In genomic region chr19:46469541-46470185, GRCh38 we compare ENCODE assay signal across 20 cellular contexts. TPM values are rescaled to one million over a fixed set of nuclear protein-coding genes. Genes with fewer than 3 reads are reported as not detected.
A peak's percentile ranks its signal among the peaks of the same experiment; 100 is the strongest.
DNase-seq lines count a peak whose midpoint lies in the region; TF ChIP-seq lines count a peak whose summit lies in the region.
"Had no signal": no experiment of that assay in that cellular context is flagged by ENCODE, and none has a peak within 500 bp of the region (broad histone marks: within the 10 kb centered on the region; RNA-seq: fewer than 3 reads in every experiment).

No MANE protein-coding gene starts in this region.

- H3K79me2 ChIP-seq in H9 (ENCODE audit: insufficient read depth, low read length) (no peaks in the 10 kb centered on the region), PC-9 (ENCODE audit: low read depth) (no peaks in the 10 kb centered on the region)

- DNase-seq in ascending aorta (ENCODE audit: low spot score in 2 of 2) (no peak), endodermal cell (no peak), sigmoid colon (peak; percentile 61), pons (ENCODE audit: low spot score) (no peak), H9 (no peak), PC-9 (no peak), T-helper 1 cell (no peak)
- DNase-seq: BE2C; Calu3; CD4-positive, alpha-beta memory T cell; GF-D8; GOT3; NCI-H1105; NCI-H2081; NCI-H2171 treated with DMSO at 0.1 percent for 48 hours; NCI-H446 treated with DMSO at 0.1 percent for 48 hours; NCI-H69; Peyer's patch had no signal

- H2AFZ ChIP-seq in H9 (ENCODE audit: low read length) (no peak overlapping the region), PC-9 (no peak overlapping the region)

- H2BK5ac ChIP-seq in H9 (ENCODE audit: insufficient read length, low read length) = no peak overlapping the region

- H3K9me3 ChIP-seq in BLaER1 treated with 17β-estradiol and CSF1 and Interleukin-3, amounts not matched to agents 10 nM and 100 nM (replicated peaks in 1 of 11) = no peaks in the 10 kb centered on the region
- H3K9me3 ChIP-seq in ascending aorta = no peaks in the 10 kb centered on the region
- H3K9me3 ChIP-seq in endodermal cell (ENCODE audit: control insufficient read depth, low read length) = no peaks in the 10 kb centered on the region
- H3K9me3 ChIP-seq in sigmoid colon = no peaks in the 10 kb centered on the region
- no peaks in the 10 kb centered on the region for H3K9me3 ChIP-seq in H9 (ENCODE audit: control insufficient read depth, low read depth, low read length)
- no peaks in the 10 kb centered on the region for H3K9me3 ChIP-seq in PC-9 (ENCODE audit: insufficient read depth, low read depth)
- H3K9me3 ChIP-seq: BE2C, Peyer's patch had no signal

- H3K23ac ChIP-seq in H9 (ENCODE audit: insufficient read length, low read depth, low read length) = no peak overlapping the region

- H3K56ac ChIP-seq in H9 (ENCODE audit: insufficient read length, low read depth, low read length) = no peak overlapping the region

- H3K9ac ChIP-seq in BLaER1 treated with 17β-estradiol and CSF1 and Interleukin-3, amounts not matched to agents 10 nM and 100 nM = peak overlapping the region in 2 of 11 experiments; percentile 29 to 62; a peak in 2 of 22 replicates
- H3K9ac ChIP-seq in endodermal cell (ENCODE audit: extremely low read depth, low read length, poor library complexity, severe bottlenecking) (no peak overlapping the region), H9 (ENCODE audit: extremely low read depth, insufficient read length, low read length) (no peak overlapping the region)

- H3K27ac ChIP-seq in BLaER1 treated with 17β-estradiol and CSF1 and Interleukin-3, amounts not matched to agents 10 nM and 100 nM = peak overlapping the region in 6 of 11 experiments; percentile 2 to 93 (median 90); a peak in 10 of 22 replicates
- peak overlapping the region; percentile 94 to 96 for H3K27ac ChIP-seq in ascending aorta
- no peak overlapping the region for H3K27ac ChIP-seq in endodermal cell (ENCODE audit: low read depth, low read length)
- no peak overlapping the region for H3K27ac ChIP-seq in sigmoid colon
- H3K27ac ChIP-seq in H9 (ENCODE audit: insufficient read length, low read depth, low read length) = no peak overlapping the region
- H3K27ac ChIP-seq in PC-9 = no peak overlapping the region
- H3K27ac ChIP-seq: Peyer's patch had no signal

- H3K27me3 Mint-ChIP-seq in endodermal cell (ENCODE audit: insufficient read depth) = peaks cover 2% of the 10 kb centered on the region
- peaks cover 11% of the 10 kb centered on the region for H3K27me3 Mint-ChIP-seq in H9 (ENCODE audit: low read depth)

- no peaks in the 10 kb centered on the region for H4K20me1 ChIP-seq in BLaER1 treated with 17β-estradiol and CSF1 and Interleukin-3, amounts not matched to agents 10 nM and 100 nM
- H4K20me1 ChIP-seq in H9 (ENCODE audit: control insufficient read depth, insufficient read depth, insufficient read length) (no peaks in the 10 kb centered on the region), PC-9 (ENCODE audit: insufficient read depth) (no peaks in the 10 kb centered on the region)

- H3K27ac Mint-ChIP-seq in endodermal cell = no peak overlapping the region
- H3K27ac Mint-ChIP-seq in H9 = no peak overlapping the region
- H3K27ac Mint-ChIP-seq: CD4-positive, alpha-beta memory T cell had no signal

- no peaks in the 10 kb centered on the region for H3K27me3 ChIP-seq in BLaER1 treated with 17β-estradiol and CSF1 and Interleukin-3, amounts not matched to agents 10 nM and 100 nM
- H3K27me3 ChIP-seq in ascending aorta = no peaks in the 10 kb centered on the region
- H3K27me3 ChIP-seq in endodermal cell (ENCODE audit: control insufficient read depth, insufficient read depth, low read length, poor library complexity, severe bottlenecking) = no peaks in the 10 kb centered on the region
- H3K27me3 ChIP-seq in sigmoid colon = no peaks in the 10 kb centered on the region
- H3K27me3 ChIP-seq in H9 (ENCODE audit: insufficient read depth, low read length) = no peaks in the 10 kb centered on the region
- H3K27me3 ChIP-seq in PC-9 (ENCODE audit: insufficient read depth, low read depth) = peaks cover 86% of the 10 kb centered on the region
- H3K27me3 ChIP-seq: BE2C, Peyer's patch had no signal

- peak overlapping the region in 10 of 11 experiments; percentile 28 to 87 (median 76); a peak in 19 of 22 replicates for H3K4me2 ChIP-seq in BLaER1 treated with 17β-estradiol and CSF1 and Interleukin-3, amounts not matched to agents 10 nM and 100 nM
- H3K4me2 ChIP-seq in H9 (ENCODE audit: insufficient read depth, insufficient read length, low read length) (no peak overlapping the region), PC-9 (no peak overlapping the region)

- H3F3A ChIP-seq in PC-9 (ENCODE audit: insufficient read depth, low read depth) = peaks cover 6% of the 10 kb centered on the region; the same call in 1 of the 2 replicates

- H3K4me1 ChIP-seq in BLaER1 treated with 17β-estradiol and CSF1 and Interleukin-3, amounts not matched to agents 10 nM and 100 nM = peaks cover 34 to 100% (median 98%) of the 10 kb centered on the region in 10 experiments
- H3K4me1 ChIP-seq in ascending aorta = peaks cover 8 to 37% of the 10 kb centered on the region in 2 donors
- H3K4me1 ChIP-seq in endodermal cell (ENCODE audit: control insufficient read depth, insufficient read depth, low read length) = peaks cover 7% of the 10 kb centered on the region
- H3K4me1 ChIP-seq in sigmoid colon = peaks cover 0 to 14% (median 13%) of the 10 kb centered on the region in 4 donors
- no peaks in the 10 kb centered on the region for H3K4me1 ChIP-seq in H9 (ENCODE audit: insufficient read depth, low read length)
- H3K4me1 ChIP-seq in PC-9 (replicated peaks; ENCODE audit: insufficient read depth) = 0 out of 2 replicates have a peak, but pooled peaks cover 9% of the 10 kb centered on the region
- H3K4me1 ChIP-seq: BE2C had no signal

- TF ChIP-seq EP300 in sigmoid colon (IDR thresholded peaks at IDR 0.05) = no peak

- H3K4ac ChIP-seq in H9 (ENCODE audit: low read depth, low read length) = no peak overlapping the region

- CTCF ChIA-PET in PC-9 (lab: Charles Lee) = interaction anchor here (0.6 kb wide), 1 partner anchor 125 kb away, joined by 3 read pairs; no protein-coding TSS in a partner anchor

- no peak overlapping the region for H2BK20ac ChIP-seq in H9 (ENCODE audit: low read depth, low read length, poor library complexity, severe bottlenecking)

- no peak overlapping the region for H4K91ac ChIP-seq in H9 (ENCODE audit: insufficient read length, low read depth, low read length)

- no peak overlapping the region for H2BK15ac ChIP-seq in H9 (ENCODE audit: low read depth, low read length)

- no TSS peak for BruUV-seq in PC-9 (replicated peaks; lab: Mats Ljungman, UMichigan)

- H2BK120ac ChIP-seq in H9 (ENCODE audit: low read depth, low read length, poor library complexity, severe bottlenecking) = no peak overlapping the region

- no peak for TF ChIP-seq POLR2A in sigmoid colon (IDR thresholded peaks at IDR 0.05)

- H4K8ac ChIP-seq in H9 (replicated peaks; ENCODE audit: insufficient read length, low read depth, low read length) = no peak overlapping the region

- no peaks in the 10 kb centered on the region for H3K9me3 Mint-ChIP-seq in endodermal cell
- no peaks in the 10 kb centered on the region for H3K9me3 Mint-ChIP-seq in H9
- H3K9me3 Mint-ChIP-seq: CD4-positive, alpha-beta memory T cell had no signal

- intact Hi-C loops in ascending aorta (cut with DNase I) = loop anchor here (5.0 kb wide), 1 partner anchor 57 kb away; the partner anchor contains the start of gene CCDC8
- intact Hi-C loops in sigmoid colon (cut with DNase I) = no loop called here
- intact Hi-C loops in PC-9 (cut with micrococcal nuclease; ENCODE audit: unreplicated experiment) = no loop called here

- H3K4me3 Mint-ChIP-seq in endodermal cell (peak overlapping the region; percentile 65), H9 (peak overlapping the region in 1 of 2 experiments; percentile 39; a peak in 1 of 5 replicates)

- no peaks in the 10 kb centered on the region for H3K9me2 ChIP-seq in PC-9 (ENCODE audit: insufficient read depth)

- no peak overlapping the region for H3T11ph ChIP-seq in H9 (ENCODE audit: low read length)

- H3K18ac ChIP-seq in H9 (ENCODE audit: insufficient read length, low read depth, low read length) = no peak overlapping the region

- H4K5ac ChIP-seq in H9 (ENCODE audit: insufficient read length, low read depth, low read length) = no peak overlapping the region

- no peak overlapping the region for H2BK12ac ChIP-seq in H9 (ENCODE audit: insufficient read length, low read depth, low read length)

- H3K36me3 Mint-ChIP-seq in endodermal cell (ENCODE audit: low read depth) = peaks cover 35% of the 10 kb centered on the region
- peaks cover 26 to 49% (median 45%) of the 10 kb centered on the region in 3 experiments for H3K36me3 Mint-ChIP-seq in H9 (ENCODE audit: insufficient read depth in 1 of 3, low read depth in 3 of 3)
- H3K36me3 Mint-ChIP-seq: CD4-positive, alpha-beta memory T cell had no signal

- peaks cover 6% of the 10 kb centered on the region for H3K23me2 ChIP-seq in H9 (ENCODE audit: insufficient read length, low read depth, low read length, poor library complexity, severe bottlenecking)

- H2AK5ac ChIP-seq in H9 (ENCODE audit: insufficient read length, low read length) = no peak overlapping the region

- peaks cover 6% of the 10 kb centered on the region for H3K4me1 Mint-ChIP-seq in endodermal cell
- H3K4me1 Mint-ChIP-seq in H9 = peaks cover 3 to 14% of the 10 kb centered on the region in 2 experiments; a peak in 3 of 4 replicates

- no peaks in the 10 kb centered on the region for H3K36me3 ChIP-seq in BLaER1 treated with 17β-estradiol and CSF1 and Interleukin-3, amounts not matched to agents 10 nM and 100 nM
- H3K36me3 ChIP-seq in ascending aorta = no peaks in the 10 kb centered on the region
- peaks cover 28% of the 10 kb centered on the region for H3K36me3 ChIP-seq in endodermal cell (ENCODE audit: control insufficient read depth, insufficient read depth, low read length)
- H3K36me3 ChIP-seq in sigmoid colon = no peaks in the 10 kb centered on the region
- no peaks in the 10 kb centered on the region for H3K36me3 ChIP-seq in PC-9 (ENCODE audit: low read depth)
- H3K36me3 ChIP-seq: BE2C, Peyer's patch had no signal

- H3K79me1 ChIP-seq in H9 (ENCODE audit: insufficient read depth, low read depth, low read length, poor library complexity, severe bottlenecking) = peaks cover 5% of the 10 kb centered on the region

- 96% methylated on average over 11 to 18 of the region's 18 CpGs for WGBS in endodermal cell (ENCODE audit: insufficient coverage in 1 of 2, insufficient read length in 1 of 2), 2 experiments
- 93 to 95% methylated on average over 18 of the region's 18 CpGs for WGBS in sigmoid colon, 2 donors
- WGBS in H9 (ENCODE audit: extremely low coverage, insufficient read length, low lambda C conversion rate) = no CpG with 5 or more reads among the region's 18 CpGs

- no peak for TF ChIP-seq CTCF in ascending aorta (IDR thresholded peaks at IDR 0.05)
- TF ChIP-seq CTCF in endodermal cell (conservative IDR thresholded peaks at IDR 0.05) = no peak
- no peak for TF ChIP-seq CTCF in sigmoid colon (IDR thresholded peaks at IDR 0.05)
- TF ChIP-seq CTCF in H9 (conservative IDR thresholded peaks at IDR 0.05) = no peak
- no peak for TF ChIP-seq CTCF in PC-9 (conservative IDR thresholded peaks at IDR 0.05)

- no peak overlapping the region for H3K4me3 ChIP-seq in BLaER1 treated with 17β-estradiol and CSF1 and Interleukin-3, amounts not matched to agents 10 nM and 100 nM
- no peak overlapping the region for H3K4me3 ChIP-seq in ascending aorta
- H3K4me3 ChIP-seq in endodermal cell (ENCODE audit: low read length) = no peak overlapping the region
- no peak overlapping the region for H3K4me3 ChIP-seq in sigmoid colon
- no peak overlapping the region for H3K4me3 ChIP-seq in PC-9
- H3K4me3 ChIP-seq: Peyer's patch had no signal

- POLR2A ChIA-PET in PC-9 (lab: Charles Lee; ENCODE audit: unreplicated experiment) = no interaction called here

- no peak overlapping the region for H3K14ac ChIP-seq in H9 (ENCODE audit: insufficient read depth, low read length)

RNA-seq across cellular contexts. Expression of gene PNMA8A, which starts 1.7 kb away (rescaled TPM):
- 0.53 TPM for total RNA-seq in ascending aorta
- 10 to 100 TPM; 17.3 to 32.5 TPM for total RNA-seq in endodermal cell
- 39.7 TPM for polyA plus RNA-seq in endodermal cell (2013, experiment 1 of 2)
- 40.1 TPM for polyA plus RNA-seq in endodermal cell (2013, experiment 2 of 2)
- 1 to 10 TPM; 1.5 to 8.4 (median 5.5) TPM for total RNA-seq in sigmoid colon
- 1 to 10 TPM in 1 of 3 donors, not detected in 2; 2.3 TPM for polyA plus RNA-seq in sigmoid colon
- 22.6 and 23.2 TPM in 2 replicates for total RNA-seq in H9 (2021)
- not detected in 2 replicates for total RNA-seq in PC-9 (2021)

RNA-seq across cellular contexts. Expression of gene PNMA8B, which starts 26.0 kb away (rescaled TPM):
- total RNA-seq in ascending aorta = 15.8 TPM
- 1 to 10 TPM; 3.1 to 5.9 TPM for total RNA-seq in endodermal cell
- 3.3 TPM for polyA plus RNA-seq in endodermal cell (2013, experiment 1 of 2)
- 2.6 TPM for polyA plus RNA-seq in endodermal cell (2013, experiment 2 of 2)
- total RNA-seq in sigmoid colon = 1 to 10 TPM; 1.3 to 1.9 (median 1.6) TPM
- polyA plus RNA-seq in sigmoid colon = under 1 TPM in 2 of 3 donors, not detected in 1; 0.60 to 0.95 TPM
- total RNA-seq in H9 (2021) = 1.4 and 1.5 TPM in 2 replicates
- not detected in 2 replicates for total RNA-seq in PC-9 (2021)
- total RNA-seq: Calu3 had no signal

RNA-seq across cellular contexts. Expression of gene PNMA8C, which starts 40.9 kb away (rescaled TPM):
- 0.53 TPM for total RNA-seq in ascending aorta
- under 1 TPM; 0.20 to 0.33 TPM for total RNA-seq in endodermal cell
- polyA plus RNA-seq in endodermal cell (2013, experiment 1 of 2) = 3.0 TPM
- 3.1 TPM for polyA plus RNA-seq in endodermal cell (2013, experiment 2 of 2)
- under 1 TPM in 3 of 4 donors, not detected in 1; 0.27 to 0.36 (median 0.28) TPM for total RNA-seq in sigmoid colon
- polyA plus RNA-seq in sigmoid colon = under 1 TPM in 2 of 3 donors, not detected in 1; 0.23 to 0.25 TPM
- 1.7 and 1.8 TPM in 2 replicates for total RNA-seq in H9 (2021)
- not detected in 2 replicates for total RNA-seq in PC-9 (2021)
- total RNA-seq: Calu3; CD4-positive, alpha-beta memory T cell; Peyer's patch; Right ventricle myocardium inferior had no signal
- polyA plus RNA-seq: CD4-positive, alpha-beta memory T cell had no signal

RNA-seq across cellular contexts. Expression of gene CCDC8, which starts 56.3 kb away (rescaled TPM):
- total RNA-seq in ascending aorta (10.0 TPM), endodermal cell (10 to 100 TPM; 27.5 to 30.5 TPM), sigmoid colon (1 to 10 TPM; 3.5 to 6.1 (median 5.2) TPM), H9 (2021) (27.5 and 28.7 TPM in 2 replicates), PC-9 (2021) (3.9 and 4.2 TPM in 2 replicates)
- 22.6 TPM for polyA plus RNA-seq in endodermal cell (2013, experiment 1 of 2)
- 19.1 TPM for polyA plus RNA-seq in endodermal cell (2013, experiment 2 of 2)
- polyA plus RNA-seq in sigmoid colon = 1 to 10 TPM in 2 of 3 donors, under 1 TPM in 1; 0.69 to 2.4 (median 1.9) TPM
- total RNA-seq: Calu3; CD4-positive, alpha-beta memory T cell had no signal
- polyA plus RNA-seq: CD4-positive, alpha-beta memory T cell had no signal

Comparison
In these comparisons a context has a peak if more than half of its experiments do, and no peak if none do; other contexts are left out.
1. H3K27ac ChIP-seq: peak in BLaER1 treated with 17β-estradiol and CSF1 and Interleukin-3, amounts not matched to agents 10 nM and 100 nM (6 of 11) and ascending aorta (2 of 2); none in endodermal cell (single experiment), sigmoid colon (0 of 4), H9 (single experiment) and PC-9 (single experiment).
2. H3K4me2 ChIP-seq: peak in BLaER1 treated with 17β-estradiol and CSF1 and Interleukin-3, amounts not matched to agents 10 nM and 100 nM (10 of 11); none in H9 (single experiment) and PC-9 (single experiment).